18 cellular contexts compared by ENCODE assay signal in genomic region chr17:55246583-55246982, GRCh38. TPM values are rescaled to one million over a fixed set of nuclear protein-coding genes. Genes with fewer than 3 reads are reported as not detected.
A peak's percentile ranks its signal among the peaks of the same experiment; 100 is the strongest.
DNase-seq lines count a peak whose midpoint lies in the region; ATAC-seq and TF ChIP-seq lines count a peak whose summit lies in the region.
"Had no signal": no experiment of that assay in that cellular context is flagged by ENCODE, and none has a peak within 500 bp of the region (broad histone marks: within the 10 kb centered on the region; RNA-seq: fewer than 3 reads in every experiment).

No MANE protein-coding gene starts in this region.

- no peaks in the 10 kb centered on the region for H3K36me3 Mint-ChIP-seq in Caco-2 (ENCODE audit: insufficient read depth, unreplicated experiment)
- H3K36me3 Mint-ChIP-seq: CD4-positive, alpha-beta memory T cell had no signal

- no peak overlapping the region for H3K27ac ChIP-seq in A673 (ENCODE audit: low read depth, low read length, poor library complexity, severe bottlenecking)
- H3K27ac ChIP-seq: 22Rv1, GM23248 had no signal

- no peak for ATAC-seq in GM19452 (IDR thresholded peaks at IDR 0.05; ENCODE audit: unreplicated experiment)

- H3K9me3 Mint-ChIP-seq in Caco-2 (ENCODE audit: unreplicated experiment), result no peaks in the 10 kb centered on the region
- H3K9me3 Mint-ChIP-seq: CD4-positive, alpha-beta memory T cell had no signal

- H3K27me3 Mint-ChIP-seq in Caco-2 (ENCODE audit: insufficient read depth, unreplicated experiment), result no peaks in the 10 kb centered on the region

- H3K36me3 ChIP-seq in A673 (ENCODE audit: insufficient read depth, low read length, poor library complexity, severe bottlenecking) (no peaks in the 10 kb centered on the region), Caco-2 (ENCODE audit: control insufficient read depth, insufficient read depth, low read length) (no peaks in the 10 kb centered on the region)
- H3K36me3 ChIP-seq: BE2C had no signal

- intact Hi-C loops in A673 (cut with micrococcal nuclease; ENCODE audit: unreplicated experiment) (no loop called here), Caco-2 (cut with micrococcal nuclease; ENCODE audit: unreplicated experiment) (no loop called here)

- CTCF ChIA-PET in A673 (lab: Charles Lee), result no interaction called here
- CTCF ChIA-PET in Caco-2 (lab: Charles Lee), result no interaction called here

- TF ChIP-seq CTCF in A673 (conservative IDR thresholded peaks at IDR 0.05; ENCODE audit: low read depth, low read length) (no peak), Caco-2 (IDR thresholded peaks at IDR 0.05; ENCODE audit: insufficient read depth in 1 of 2, low read depth in 1 of 2, low read length in 1 of 2, severe bottlenecking in 1 of 2, unreplicated experiment in 1 of 2) (no peak)

- H3K4me3 Mint-ChIP-seq in Caco-2 (ENCODE audit: unreplicated experiment), result no peak overlapping the region
- H3K4me3 Mint-ChIP-seq: CD4-positive, alpha-beta memory T cell had no signal

- H3K4me3 ChIP-seq in A673 (ENCODE audit: low read depth, low read length, poor library complexity, severe bottlenecking) (no peak overlapping the region), Caco-2 (ENCODE audit: low read depth, low read length) (no peak overlapping the region)
- H3K4me3 ChIP-seq: GM23248 had no signal

- H3K27me3 ChIP-seq in A673 (replicated peaks; ENCODE audit: insufficient read depth, low read depth, low read length, poor library complexity), result no peaks in the 10 kb centered on the region
- no peaks in the 10 kb centered on the region for H3K27me3 ChIP-seq in Caco-2 (replicated peaks; ENCODE audit: control insufficient read depth, insufficient read depth, low read length)

- DNase-seq in A673 (ENCODE audit: low spot score) (peak; percentile 60), DMS79 treated with DMSO at 0.1 percent for 48 hours (lab: John Stamatoyannopoulos, UW) (peak; percentile 63), NCI-H2171 (lab: John Stamatoyannopoulos, UW) (peak; percentile 8), Caco-2 (no peak)
- DNase-seq in activated naive CD4-positive, alpha-beta T cell treated with anti-CD3 and anti-CD28 coated beads, Interleukin-2, amount 50 U/mL, for 16 hours, result no peak
- DNase-seq: ACHN; AML-193; BE2C; C1 segment of cervical spinal cord; CD4-positive, alpha-beta memory T cell; COR-L47; DMS153; GF-D8; GM23248; H7; HCEC 1CT had no signal

- POLR2A ChIA-PET in A673 (lab: Charles Lee; ENCODE audit: low non-redundant PET) (no interaction called here), Caco-2 (lab: Charles Lee) (no interaction called here)

- H3K4me1 ChIP-seq in A673 (ENCODE audit: insufficient read depth, low read length, poor library complexity, severe bottlenecking) (peaks cover 14% of the 10 kb centered on the region), Caco-2 (no peaks in the 10 kb centered on the region)
- H3K4me1 ChIP-seq: BE2C had no signal

- H3K4me1 Mint-ChIP-seq in Caco-2 (ENCODE audit: low read depth, unreplicated experiment), result no peaks in the 10 kb centered on the region
- H3K4me1 Mint-ChIP-seq: CD4-positive, alpha-beta memory T cell had no signal

- H3K27ac Mint-ChIP-seq in Caco-2 (ENCODE audit: unreplicated experiment), result no peak overlapping the region
- H3K27ac Mint-ChIP-seq: CD4-positive, alpha-beta memory T cell had no signal

- no TSS peak for BruUV-seq in A673 (replicated peaks; lab: Mats Ljungman, UMichigan)
- BruUV-seq in Caco-2 (replicated peaks; lab: Mats Ljungman, UMichigan), result no TSS peak

- H3K9me3 ChIP-seq in A673 (ENCODE audit: low read depth, low read length, poor library complexity, severe bottlenecking) (no peaks in the 10 kb centered on the region), Caco-2 (no peaks in the 10 kb centered on the region)
- H3K9me3 ChIP-seq: BE2C had no signal

RNA-seq across cellular contexts. Expression of gene HLF, which starts 18.2 kb away (rescaled TPM):
- total RNA-seq in A673 (2021) (3.2 and 5.1 TPM in 2 replicates), Caco-2 (2022) (17.3 and 19.8 TPM in 2 replicates)
- total RNA-seq: GM23248 had no signal

Comparison
In these comparisons a context has a peak if more than half of its experiments do, and no peak if none do; other contexts are left out.
1. DNase-seq: peak in A673 (single experiment), DMS79 treated with DMSO at 0.1 percent for 48 hours (single experiment) and NCI-H2171 (single experiment); none in activated naive CD4-positive, alpha-beta T cell treated with anti-CD3 and anti-CD28 coated beads, Interleukin-2, amount 50 U/mL, for 16 hours (single experiment) and Caco-2 (0 of 2).